ENCODE assay signal across 15 cellular contexts in the genomic region with DNA sequence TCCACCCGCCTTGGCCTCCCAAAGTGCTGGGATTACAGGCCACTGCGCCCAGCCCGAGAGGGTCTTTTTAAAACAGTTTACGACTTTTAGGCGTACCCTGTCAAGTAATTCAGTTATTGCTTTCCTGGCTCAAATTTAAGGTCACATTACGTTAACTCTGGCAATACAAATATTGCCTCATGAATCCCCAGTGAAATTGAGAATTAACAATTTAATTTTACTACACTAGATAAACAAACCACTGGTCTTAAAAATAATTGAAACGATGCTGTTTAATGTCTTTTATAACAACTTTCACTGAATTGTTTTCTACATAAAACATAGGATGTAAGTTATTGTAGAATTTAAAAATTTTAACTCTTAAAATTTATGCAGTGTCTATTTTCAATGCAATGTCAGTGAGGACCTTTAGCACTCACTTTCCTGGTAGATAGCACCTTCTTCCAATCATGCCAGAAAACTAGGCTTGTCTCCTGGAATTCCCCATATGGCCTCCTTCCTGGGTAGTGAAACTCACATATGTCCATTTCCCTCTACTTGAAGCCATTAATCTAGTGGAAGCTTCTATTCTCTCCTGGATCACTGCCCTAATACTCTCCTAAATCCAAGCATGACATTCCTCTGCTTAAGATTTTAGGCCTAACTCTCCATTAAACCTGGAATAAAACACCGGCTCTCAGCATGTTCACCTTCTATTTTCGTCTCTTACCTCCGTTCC. TPM values are rescaled to one million over a fixed set of nuclear protein-coding genes. Genes with fewer than 3 reads are reported as not detected.
"Had no signal": no experiment of that assay in that cellular context is flagged by ENCODE, and none has a peak within 500 bp of the region (broad histone marks: within the 10 kb centered on the region; RNA-seq: fewer than 3 reads in every experiment).

No MANE protein-coding gene starts in this region.

- H3K4me3 Mint-ChIP-seq: activated CD4-positive, alpha-beta memory T cell treated with anti-CD3 and anti-CD28 coated beads, Interleukin-2, amount 10 ng/mL, durations not matched to agents 7 days and 5 days; activated CD4-positive, alpha-beta T cell treated with anti-CD3 and anti-CD28 coated beads for 36 hours; activated naive CD8-positive, alpha-beta T cell treated with anti-CD3 and anti-CD28 coated beads, Interleukin-2, amount 10 ng/mL, durations not matched to agents 7 days and 5 days; activated T-cell treated with anti-CD3 and anti-CD28 coated beads, Interleukin-2, amount 50 U/mL, for 72 hours; T-helper 2 cell treated with Interferon-gamma antibody and Interleukin-4, amounts not matched to agents 5 μg/mL and 100 μg/mL, for 36 hours had no signal

- H3K9me3 Mint-ChIP-seq: activated naive CD8-positive, alpha-beta T cell treated with anti-CD3 and anti-CD28 coated beads, Interleukin-2, amount 10 ng/mL, durations not matched to agents 7 days and 5 days; activated T-cell treated with anti-CD3 and anti-CD28 coated beads, Interleukin-2, amount 50 U/mL, for 72 hours; T-helper 2 cell treated with Interferon-gamma antibody and Interleukin-4, amounts not matched to agents 5 μg/mL and 100 μg/mL, for 36 hours had no signal

- H3K4me3 ChIP-seq: thyroid gland had no signal

- H3K9me3 ChIP-seq: thyroid gland had no signal

- H3K27ac ChIP-seq: foreskin keratinocyte, parathyroid adenoma, thyroid gland had no signal

- H3K36me3 ChIP-seq: thyroid gland had no signal

- DNase-seq: activated CD4-positive, alpha-beta memory T cell treated with anti-CD3 and anti-CD28 coated beads, Interleukin-2, amount 10 ng/mL, durations not matched to agents 7 days and 5 days; activated CD4-positive, alpha-beta T cell treated with anti-CD3 and anti-CD28 coated beads for 36 hours; activated CD8-positive, alpha-beta memory T cell treated with anti-CD3 and anti-CD28 coated beads, Interleukin-2, amount 50 U/mL, for 4 hours; activated naive CD8-positive, alpha-beta T cell treated with anti-CD3 and anti-CD28 coated beads, Interleukin-2, amount 10 ng/mL, durations not matched to agents 7 days and 5 days; activated T-cell treated with anti-CD3 and anti-CD28 coated beads, Interleukin-2, amount 50 U/mL, for 72 hours; aorta; foreskin keratinocyte; head of caudate nucleus; retina; stimulated activated CD4-positive, alpha-beta T cell treated with anti-CD3 and anti-CD28 coated beads, Interleukin-4, amount 100 ng/mL, for 24 hours; SW 1271; thyroid gland had no signal

- H3K4me1 ChIP-seq: parathyroid adenoma had no signal

- H3K27me3 Mint-ChIP-seq: activated CD4-positive, alpha-beta memory T cell treated with anti-CD3 and anti-CD28 coated beads, Interleukin-2, amount 10 ng/mL, durations not matched to agents 7 days and 5 days; activated naive CD8-positive, alpha-beta T cell treated with anti-CD3 and anti-CD28 coated beads, Interleukin-2, amount 10 ng/mL, durations not matched to agents 7 days and 5 days had no signal

- H3K36me3 Mint-ChIP-seq: activated naive CD8-positive, alpha-beta T cell treated with anti-CD3 and anti-CD28 coated beads, Interleukin-2, amount 10 ng/mL, durations not matched to agents 7 days and 5 days had no signal

- ATAC-seq: activated CD4-positive, alpha-beta T cell treated with anti-CD3 and anti-CD28 coated beads for 36 hours; activated T-cell treated with anti-CD3 and anti-CD28 coated beads, Interleukin-2, amount 50 U/mL, for 72 hours; foreskin keratinocyte; left lobe of liver had no signal

- H3K27ac Mint-ChIP-seq: activated CD4-positive, alpha-beta memory T cell treated with anti-CD3 and anti-CD28 coated beads, Interleukin-2, amount 10 ng/mL, durations not matched to agents 7 days and 5 days; activated CD4-positive, alpha-beta T cell treated with anti-CD3 and anti-CD28 coated beads for 36 hours; activated naive CD8-positive, alpha-beta T cell treated with anti-CD3 and anti-CD28 coated beads, Interleukin-2, amount 10 ng/mL, durations not matched to agents 7 days and 5 days; activated T-cell treated with anti-CD3 and anti-CD28 coated beads, Interleukin-2, amount 50 U/mL, for 72 hours; T-helper 2 cell treated with Interferon-gamma antibody and Interleukin-4, amounts not matched to agents 5 μg/mL and 100 μg/mL, for 36 hours had no signal

- H3K27me3 ChIP-seq: foreskin keratinocyte, thyroid gland had no signal

RNA-seq across cellular contexts. Expression of a gene that starts 13.5 kb away (rescaled TPM):
- total RNA-seq: activated CD4-positive, alpha-beta memory T cell treated with anti-CD3 and anti-CD28 coated beads, Interleukin-2, amount 10 ng/mL, durations not matched to agents 7 days and 5 days had no signal
